In the genomic region with DNA sequence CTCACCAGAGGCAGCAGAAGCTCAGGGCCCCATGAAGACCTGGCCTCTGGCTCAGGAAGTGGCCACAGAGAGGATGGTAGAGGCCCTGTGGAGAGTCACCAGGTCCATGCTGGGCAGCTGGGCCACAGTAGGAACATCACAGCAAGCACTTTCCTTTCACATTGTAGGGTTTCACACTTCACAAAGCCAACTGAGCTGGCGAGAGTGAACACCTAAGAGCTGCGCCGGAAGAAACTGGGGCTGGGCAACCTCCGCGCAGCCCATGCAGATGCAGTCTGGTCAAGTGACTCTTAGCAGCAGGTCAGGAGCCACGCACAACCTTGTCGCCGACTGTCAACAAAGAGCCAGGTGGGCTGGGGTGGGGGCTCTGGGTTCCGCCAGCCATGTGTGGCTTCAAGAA, we compare ENCODE assay signal across 15 cellular contexts. TPM values are rescaled to one million over a fixed set of nuclear protein-coding genes. Genes with fewer than 3 reads are reported as not detected.
DNase-seq lines count a peak whose midpoint lies in the region; ATAC-seq, FAIRE-seq and TF ChIP-seq lines count a peak whose summit lies in the region.
"Had no signal": no experiment of that assay in that cellular context is flagged by ENCODE, and none has a peak within 500 bp of the region (broad histone marks: within the 10 kb centered on the region; RNA-seq: fewer than 3 reads in every experiment).

No MANE protein-coding gene starts in this region.

- no peak overlapping the region for H3K4me3 Mint-ChIP-seq in activated CD8-positive, alpha-beta T cell treated with anti-CD3 and anti-CD28 coated beads, Interleukin-2, amount 10 ng/mL, durations not matched to agents 7 days and 5 days
- no peak overlapping the region for H3K4me3 Mint-ChIP-seq in activated CD8-positive, alpha-beta T cell treated with anti-CD3 and anti-CD28 coated beads for 36 hours
- no peak overlapping the region for H3K4me3 Mint-ChIP-seq in CD4-positive, alpha-beta T cell
- H3K4me3 Mint-ChIP-seq in activated T-helper 1 cell treated with anti-CD3 and anti-CD28 coated beads, Interleukin-12 subunit alpha, Interleukin-12 subunit beta, Interleukin-2, Interleukin-4 antibody, amounts not matched to agents 30 ng/mL and 10 ng/mL and 1 ng/mL, durations not matched to agents 14 hours and 24 hours and 36 hours, result no peak overlapping the region
- H3K4me3 Mint-ChIP-seq in natural killer cell treated with Interleukin-12 subunit alpha and Interleukin-12 subunit beta and Interleukin-15 and Interleukin-18, amount 100 ng/mL, for 72 hours, result no peak overlapping the region

- H3K4me1 Mint-ChIP-seq in activated CD8-positive, alpha-beta T cell treated with anti-CD3 and anti-CD28 coated beads, Interleukin-2, amount 10 ng/mL, durations not matched to agents 7 days and 5 days (ENCODE audit: low read depth), result peaks cover 62% of the 10 kb centered on the region
- H3K4me1 Mint-ChIP-seq in activated CD8-positive, alpha-beta T cell treated with anti-CD3 and anti-CD28 coated beads for 36 hours (ENCODE audit: low read depth), result peaks cover 44% of the 10 kb centered on the region
- peaks cover 57% of the 10 kb centered on the region for H3K4me1 Mint-ChIP-seq in CD4-positive, alpha-beta T cell (ENCODE audit: low read depth)
- peaks cover 67% of the 10 kb centered on the region for H3K4me1 Mint-ChIP-seq in activated T-helper 1 cell treated with anti-CD3 and anti-CD28 coated beads, Interleukin-12 subunit alpha, Interleukin-12 subunit beta, Interleukin-2, Interleukin-4 antibody, amounts not matched to agents 30 ng/mL and 10 ng/mL and 1 ng/mL, durations not matched to agents 14 hours and 24 hours and 36 hours (ENCODE audit: low read depth)
- H3K4me1 Mint-ChIP-seq in natural killer cell treated with Interleukin-12 subunit alpha and Interleukin-12 subunit beta and Interleukin-15 and Interleukin-18, amount 100 ng/mL, for 72 hours (ENCODE audit: low read depth in 2 of 2), result peaks cover 5 to 14% of the 10 kb centered on the region in 2 donors

- no peaks in the 10 kb centered on the region for H3K9me3 ChIP-seq in CD4-positive, alpha-beta T cell (ENCODE audit: control insufficient read depth, low read length)
- H3K9me3 ChIP-seq: Peyer's patch had no signal

- H3K27ac ChIP-seq in CD4-positive, alpha-beta T cell (ENCODE audit: low read depth, low read length), result no peak overlapping the region
- H3K27ac ChIP-seq: Peyer's patch had no signal

- no peak for TF ChIP-seq POLR2A in GM12892 (IDR thresholded peaks at IDR 0.05; ENCODE audit: low read depth, low read length)

- CTCF ChIA-PET in activated CD8-positive, alpha-beta T cell treated with anti-CD3 and anti-CD28 coated beads, Interleukin-2, amount 10 ng/mL, durations not matched to agents 7 days and 5 days (lab: Charles Lee), result interaction anchor here (0.6 to 1.6 kb wide), 3 partner anchors 10 to 83 kb away, joined by 3 to 7 read pairs (median 3); a partner anchor contains a TSS
- CTCF ChIA-PET in activated CD8-positive, alpha-beta T cell treated with anti-CD3 and anti-CD28 coated beads for 36 hours (lab: Charles Lee), result interaction anchor here (1.0 to 1.1 kb wide), 2 partner anchors 18 to 83 kb away, joined by 3 to 6 read pairs; no protein-coding TSS in a partner anchor
- CTCF ChIA-PET in CD4-positive, alpha-beta T cell (lab: Charles Lee), result no interaction called here

- peak overlapping the region; percentile 82 for H3K27ac Mint-ChIP-seq in activated CD8-positive, alpha-beta T cell treated with anti-CD3 and anti-CD28 coated beads, Interleukin-2, amount 10 ng/mL, durations not matched to agents 7 days and 5 days
- H3K27ac Mint-ChIP-seq in activated CD8-positive, alpha-beta T cell treated with anti-CD3 and anti-CD28 coated beads for 36 hours, result no peak overlapping the region
- H3K27ac Mint-ChIP-seq in CD4-positive, alpha-beta T cell, result peak overlapping the region; percentile 71
- peak overlapping the region; percentile 6 for H3K27ac Mint-ChIP-seq in activated T-helper 1 cell treated with anti-CD3 and anti-CD28 coated beads, Interleukin-12 subunit alpha, Interleukin-12 subunit beta, Interleukin-2, Interleukin-4 antibody, amounts not matched to agents 30 ng/mL and 10 ng/mL and 1 ng/mL, durations not matched to agents 14 hours and 24 hours and 36 hours
- no peak overlapping the region for H3K27ac Mint-ChIP-seq in natural killer cell treated with Interleukin-12 subunit alpha and Interleukin-12 subunit beta and Interleukin-15 and Interleukin-18, amount 100 ng/mL, for 72 hours

- TF ChIP-seq CTCF in activated CD8-positive, alpha-beta T cell treated with anti-CD3 and anti-CD28 coated beads for 36 hours (IDR thresholded peaks at IDR 0.05), result no peak
- no peak for TF ChIP-seq CTCF in CD4-positive, alpha-beta T cell (IDR thresholded peaks at IDR 0.05)

- peaks cover 25% of the 10 kb centered on the region for H3K36me3 Mint-ChIP-seq in activated CD8-positive, alpha-beta T cell treated with anti-CD3 and anti-CD28 coated beads, Interleukin-2, amount 10 ng/mL, durations not matched to agents 7 days and 5 days (ENCODE audit: low read depth)
- H3K36me3 Mint-ChIP-seq in activated CD8-positive, alpha-beta T cell treated with anti-CD3 and anti-CD28 coated beads for 36 hours (ENCODE audit: low read depth), result peaks cover 5% of the 10 kb centered on the region
- H3K36me3 Mint-ChIP-seq in CD4-positive, alpha-beta T cell (ENCODE audit: low read depth), result no peaks in the 10 kb centered on the region
- H3K36me3 Mint-ChIP-seq in activated T-helper 1 cell treated with anti-CD3 and anti-CD28 coated beads, Interleukin-12 subunit alpha, Interleukin-12 subunit beta, Interleukin-2, Interleukin-4 antibody, amounts not matched to agents 30 ng/mL and 10 ng/mL and 1 ng/mL, durations not matched to agents 14 hours and 24 hours and 36 hours (ENCODE audit: low read depth), result peaks cover 6% of the 10 kb centered on the region
- no peaks in the 10 kb centered on the region for H3K36me3 Mint-ChIP-seq in natural killer cell treated with Interleukin-12 subunit alpha and Interleukin-12 subunit beta and Interleukin-15 and Interleukin-18, amount 100 ng/mL, for 72 hours

- intact Hi-C loops in activated CD8-positive, alpha-beta T cell treated with anti-CD3 and anti-CD28 coated beads for 36 hours (cut with micrococcal nuclease), result no loop called here
- intact Hi-C loops in CD4-positive, alpha-beta T cell (cut with DNase I, micrococcal nuclease), result no loop called here
- intact Hi-C loops in activated T-helper 1 cell treated with anti-CD3 and anti-CD28 coated beads, Interleukin-12 subunit alpha, Interleukin-12 subunit beta, Interleukin-2, Interleukin-4 antibody, amounts not matched to agents 30 ng/mL and 10 ng/mL and 1 ng/mL, durations not matched to agents 14 hours and 24 hours and 36 hours (cut with micrococcal nuclease), result no loop called here

- H3K27me3 ChIP-seq in CD4-positive, alpha-beta T cell (ENCODE audit: control insufficient read depth, insufficient read depth, low read length), result no peaks in the 10 kb centered on the region
- H3K27me3 ChIP-seq: Peyer's patch had no signal

- no peak for ATAC-seq in activated CD8-positive, alpha-beta T cell treated with anti-CD3 and anti-CD28 coated beads, Interleukin-2, amount 10 ng/mL, durations not matched to agents 7 days and 5 days
- no peak for ATAC-seq in activated CD8-positive, alpha-beta T cell treated with anti-CD3 and anti-CD28 coated beads for 36 hours
- no peak for ATAC-seq in CD4-positive, alpha-beta T cell (ENCODE audit: poor library complexity)
- ATAC-seq in natural killer cell treated with Interleukin-12 subunit alpha and Interleukin-12 subunit beta and Interleukin-15 and Interleukin-18, amount 100 ng/mL, for 72 hours, result peak; percentile 15 to 60
- ATAC-seq in HG02870 (IDR thresholded peaks at IDR 0.05; ENCODE audit: unreplicated experiment), result no peak

- FAIRE-seq in GM12892 (lab: Jason Lieb, UNC), result no peak
- FAIRE-seq: H1 had no signal

- no peaks in the 10 kb centered on the region for H3K9me3 Mint-ChIP-seq in activated CD8-positive, alpha-beta T cell treated with anti-CD3 and anti-CD28 coated beads, Interleukin-2, amount 10 ng/mL, durations not matched to agents 7 days and 5 days (ENCODE audit: insufficient read depth)
- H3K9me3 Mint-ChIP-seq in activated CD8-positive, alpha-beta T cell treated with anti-CD3 and anti-CD28 coated beads for 36 hours, result no peaks in the 10 kb centered on the region
- no peaks in the 10 kb centered on the region for H3K9me3 Mint-ChIP-seq in CD4-positive, alpha-beta T cell
- no peaks in the 10 kb centered on the region for H3K9me3 Mint-ChIP-seq in activated T-helper 1 cell treated with anti-CD3 and anti-CD28 coated beads, Interleukin-12 subunit alpha, Interleukin-12 subunit beta, Interleukin-2, Interleukin-4 antibody, amounts not matched to agents 30 ng/mL and 10 ng/mL and 1 ng/mL, durations not matched to agents 14 hours and 24 hours and 36 hours
- H3K9me3 Mint-ChIP-seq in natural killer cell treated with Interleukin-12 subunit alpha and Interleukin-12 subunit beta and Interleukin-15 and Interleukin-18, amount 100 ng/mL, for 72 hours, result no peaks in the 10 kb centered on the region

- no peaks in the 10 kb centered on the region for H3K27me3 Mint-ChIP-seq in activated CD8-positive, alpha-beta T cell treated with anti-CD3 and anti-CD28 coated beads, Interleukin-2, amount 10 ng/mL, durations not matched to agents 7 days and 5 days (ENCODE audit: low read depth)
- H3K27me3 Mint-ChIP-seq in activated CD8-positive, alpha-beta T cell treated with anti-CD3 and anti-CD28 coated beads for 36 hours, result no peaks in the 10 kb centered on the region
- no peaks in the 10 kb centered on the region for H3K27me3 Mint-ChIP-seq in CD4-positive, alpha-beta T cell
- no peaks in the 10 kb centered on the region for H3K27me3 Mint-ChIP-seq in activated T-helper 1 cell treated with anti-CD3 and anti-CD28 coated beads, Interleukin-12 subunit alpha, Interleukin-12 subunit beta, Interleukin-2, Interleukin-4 antibody, amounts not matched to agents 30 ng/mL and 10 ng/mL and 1 ng/mL, durations not matched to agents 14 hours and 24 hours and 36 hours (ENCODE audit: insufficient read depth)
- no peaks in the 10 kb centered on the region for H3K27me3 Mint-ChIP-seq in natural killer cell treated with Interleukin-12 subunit alpha and Interleukin-12 subunit beta and Interleukin-15 and Interleukin-18, amount 100 ng/mL, for 72 hours

- POLR2A ChIA-PET in activated CD8-positive, alpha-beta T cell treated with anti-CD3 and anti-CD28 coated beads, Interleukin-2, amount 10 ng/mL, durations not matched to agents 7 days and 5 days (lab: Charles Lee), result no interaction called here
- POLR2A ChIA-PET in activated CD8-positive, alpha-beta T cell treated with anti-CD3 and anti-CD28 coated beads for 36 hours (lab: Charles Lee), result interaction anchor here (1.2 kb wide), 1 partner anchor 46 kb away, joined by 5 read pairs; no protein-coding TSS in a partner anchor
- POLR2A ChIA-PET in CD4-positive, alpha-beta T cell (lab: Charles Lee), result no interaction called here

- no peak for DNase-seq in activated CD8-positive, alpha-beta T cell treated with anti-CD3 and anti-CD28 coated beads, Interleukin-2, amount 10 ng/mL, durations not matched to agents 7 days and 5 days
- DNase-seq in activated CD8-positive, alpha-beta T cell treated with anti-CD3 and anti-CD28 coated beads for 36 hours, result no peak
- DNase-seq in CD4-positive, alpha-beta T cell, result no peak
- DNase-seq in activated T-helper 1 cell treated with anti-CD3 and anti-CD28 coated beads, Interleukin-12 subunit alpha, Interleukin-12 subunit beta, Interleukin-2, Interleukin-4 antibody, amounts not matched to agents 30 ng/mL and 10 ng/mL and 1 ng/mL, durations not matched to agents 14 hours and 24 hours and 36 hours (ENCODE audit: low spot score), result no peak
- DNase-seq in natural killer cell treated with Interleukin-12 subunit alpha and Interleukin-12 subunit beta and Interleukin-15 and Interleukin-18, amount 100 ng/mL, for 72 hours (ENCODE audit: low spot score), result no peak
- no peak for DNase-seq in GM12892 (ENCODE audit: insufficient read length)
- DNase-seq: Karpas-422, NCI-H2029, NCI-H2171 treated with DMSO at 0.1 percent for 48 hours, NCI-H510A, NCI-H82, Peyer's patch, SIG-M5 had no signal

RNA-seq across cellular contexts. Expression of a gene that starts 15.3 kb away (rescaled TPM):
- total RNA-seq in activated CD8-positive, alpha-beta T cell treated with anti-CD3 and anti-CD28 coated beads, Interleukin-2, amount 10 ng/mL, durations not matched to agents 7 days and 5 days, result 100 to 1,000 TPM; 195 to 201 TPM
- total RNA-seq in activated CD8-positive, alpha-beta T cell treated with anti-CD3 and anti-CD28 coated beads for 36 hours, result 10 to 100 TPM; 65.9 to 71.4 TPM
- total RNA-seq in CD4-positive, alpha-beta T cell, result 100 to 1,000 TPM; 102 to 109 TPM
- 90.1 and 92.5 TPM in 2 replicates for total RNA-seq in activated T-helper 1 cell treated with anti-CD3 and anti-CD28 coated beads, Interleukin-12 subunit alpha, Interleukin-12 subunit beta, Interleukin-2, Interleukin-4 antibody, amounts not matched to agents 30 ng/mL and 10 ng/mL and 1 ng/mL, durations not matched to agents 14 hours and 24 hours and 36 hours
- total RNA-seq in natural killer cell treated with Interleukin-12 subunit alpha and Interleukin-12 subunit beta and Interleukin-15 and Interleukin-18, amount 100 ng/mL, for 72 hours, result 100 to 1,000 TPM in 1 of 2 donors, 10 to 100 TPM in 1; 88.4 to 126 TPM
- 32.9 TPM for polyA plus RNA-seq in GM12892 (2012; ENCODE audit: missing spikeins)

RNA-seq across cellular contexts. Expression of a gene that starts 37.4 kb away (rescaled TPM):
- 10 to 100 TPM; 42.8 to 49.1 TPM for total RNA-seq in activated CD8-positive, alpha-beta T cell treated with anti-CD3 and anti-CD28 coated beads, Interleukin-2, amount 10 ng/mL, durations not matched to agents 7 days and 5 days
- 10 to 100 TPM; 90.8 to 94.0 TPM for total RNA-seq in activated CD8-positive, alpha-beta T cell treated with anti-CD3 and anti-CD28 coated beads for 36 hours
- 1 to 10 TPM in 1 of 2 experiments, under 1 TPM in 1; 0.98 to 2.5 TPM for total RNA-seq in CD4-positive, alpha-beta T cell
- total RNA-seq in activated T-helper 1 cell treated with anti-CD3 and anti-CD28 coated beads, Interleukin-12 subunit alpha, Interleukin-12 subunit beta, Interleukin-2, Interleukin-4 antibody, amounts not matched to agents 30 ng/mL and 10 ng/mL and 1 ng/mL, durations not matched to agents 14 hours and 24 hours and 36 hours, result 11.7 and 15.5 TPM in 2 replicates
- 10 to 100 TPM; 11.1 to 27.4 TPM for total RNA-seq in natural killer cell treated with Interleukin-12 subunit alpha and Interleukin-12 subunit beta and Interleukin-15 and Interleukin-18, amount 100 ng/mL, for 72 hours
- polyA plus RNA-seq in GM12892 (2012; ENCODE audit: missing spikeins), result 62.9 TPM

RNA-seq across cellular contexts. Expression of a gene that starts 44.3 kb away (rescaled TPM):
- not detected for total RNA-seq in activated CD8-positive, alpha-beta T cell treated with anti-CD3 and anti-CD28 coated beads, Interleukin-2, amount 10 ng/mL, durations not matched to agents 7 days and 5 days
- not detected for total RNA-seq in activated CD8-positive, alpha-beta T cell treated with anti-CD3 and anti-CD28 coated beads for 36 hours
- not detected for total RNA-seq in CD4-positive, alpha-beta T cell
- 0.21 TPM in 1 of 2 replicates, not detected in the other for total RNA-seq in activated T-helper 1 cell treated with anti-CD3 and anti-CD28 coated beads, Interleukin-12 subunit alpha, Interleukin-12 subunit beta, Interleukin-2, Interleukin-4 antibody, amounts not matched to agents 30 ng/mL and 10 ng/mL and 1 ng/mL, durations not matched to agents 14 hours and 24 hours and 36 hours
- total RNA-seq in natural killer cell treated with Interleukin-12 subunit alpha and Interleukin-12 subunit beta and Interleukin-15 and Interleukin-18, amount 100 ng/mL, for 72 hours, result not detected
- not detected for polyA plus RNA-seq in GM12892 (2012; ENCODE audit: missing spikeins)
- total RNA-seq: H1 had no signal

Comparison
In these comparisons a context has a peak if more than half of its experiments do, and no peak if none do; other contexts are left out.
1. H3K27ac Mint-ChIP-seq: peak in activated CD8-positive, alpha-beta T cell treated with anti-CD3 and anti-CD28 coated beads, Interleukin-2, amount 10 ng/mL, durations not matched to agents 7 days and 5 days (single experiment), CD4-positive, alpha-beta T cell (single experiment) and activated T-helper 1 cell treated with anti-CD3 and anti-CD28 coated beads, Interleukin-12 subunit alpha, Interleukin-12 subunit beta, Interleukin-2, Interleukin-4 antibody, amounts not matched to agents 30 ng/mL and 10 ng/mL and 1 ng/mL, durations not matched to agents 14 hours and 24 hours and 36 hours (single experiment); none in activated CD8-positive, alpha-beta T cell treated with anti-CD3 and anti-CD28 coated beads for 36 hours (single experiment) and natural killer cell treated with Interleukin-12 subunit alpha and Interleukin-12 subunit beta and Interleukin-15 and Interleukin-18, amount 100 ng/mL, for 72 hours (0 of 2).
2. ATAC-seq: peak in natural killer cell treated with Interleukin-12 subunit alpha and Interleukin-12 subunit beta and Interleukin-15 and Interleukin-18, amount 100 ng/mL, for 72 hours (2 of 2); none in activated CD8-positive, alpha-beta T cell treated with anti-CD3 and anti-CD28 coated beads, Interleukin-2, amount 10 ng/mL, durations not matched to agents 7 days and 5 days (single experiment), activated CD8-positive, alpha-beta T cell treated with anti-CD3 and anti-CD28 coated beads for 36 hours (single experiment), CD4-positive, alpha-beta T cell (single experiment) and HG02870 (single experiment).